ENCODE assay signal across 17 cellular contexts in the genomic region with DNA sequence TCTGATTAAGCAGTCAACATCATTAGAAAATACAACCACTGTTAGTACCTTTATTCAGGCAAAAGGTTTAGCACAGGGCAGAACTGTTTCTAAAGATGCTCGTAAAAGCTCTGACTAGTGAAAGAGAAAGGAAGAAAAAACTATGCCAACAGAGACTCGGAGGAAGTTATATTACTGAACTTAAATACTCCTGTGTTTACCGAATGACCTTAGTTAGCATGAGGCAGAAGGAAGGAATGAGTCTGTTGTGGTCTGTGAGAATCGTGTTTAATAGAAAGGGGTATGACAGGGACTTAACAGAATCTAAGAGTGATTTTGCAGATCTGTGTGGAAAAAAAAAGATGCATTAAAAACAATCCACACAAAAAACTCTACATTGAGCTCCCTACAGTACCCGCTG.
DNase-seq lines count a peak whose midpoint lies in the region; ATAC-seq, FAIRE-seq and TF ChIP-seq lines count a peak whose summit lies in the region.
"Had no signal": no experiment of that assay in that cellular context is flagged by ENCODE, and none has a peak within 500 bp of the region (broad histone marks: within the 10 kb centered on the region; RNA-seq: fewer than 3 reads in every experiment).

No MANE protein-coding gene starts in this region.

- H3K4me3 ChIP-seq in heart right ventricle (no peak overlapping the region), astrocyte (ENCODE audit: insufficient read depth, low read depth, low read length) (no peak overlapping the region), muscle layer of duodenum (ENCODE audit: low read depth in 1 of 2, low read length in 2 of 2) (no peak overlapping the region), vagina (no peak overlapping the region)
- H3K4me3 ChIP-seq: Peyer's patch had no signal

- H3K27me3 ChIP-seq in heart right ventricle, result no peaks in the 10 kb centered on the region
- no peaks in the 10 kb centered on the region for H3K27me3 ChIP-seq in astrocyte (ENCODE audit: insufficient read depth, low read length)
- H3K27me3 ChIP-seq in muscle layer of duodenum (ENCODE audit: low read depth, low read length), result no peaks in the 10 kb centered on the region
- H3K27me3 ChIP-seq in vagina, result no peaks in the 10 kb centered on the region
- H3K27me3 ChIP-seq: Peyer's patch had no signal

- H3K36me3 ChIP-seq in heart right ventricle (no peaks in the 10 kb centered on the region), astrocyte (ENCODE audit: insufficient read depth, low read length) (no peaks in the 10 kb centered on the region), muscle layer of duodenum (ENCODE audit: control insufficient read depth in 1 of 2, insufficient read depth in 2 of 2, low read length in 2 of 2) (no peaks in the 10 kb centered on the region), vagina (no peaks in the 10 kb centered on the region)
- H3K36me3 ChIP-seq: Peyer's patch had no signal

- H4K20me1 ChIP-seq in astrocyte (ENCODE audit: insufficient read depth, low read length), result no peaks in the 10 kb centered on the region

- H3K79me2 ChIP-seq in astrocyte (ENCODE audit: insufficient read depth, low read length), result no peaks in the 10 kb centered on the region

- no peak overlapping the region for H2AFZ ChIP-seq in astrocyte (ENCODE audit: low read depth, low read length)

- intact Hi-C loops in heart right ventricle (cut with DNase I), result no loop called here
- intact Hi-C loops in left ventricle myocardium superior (cut with micrococcal nuclease), result no loop called here
- intact Hi-C loops in vagina (cut with DNase I), result no loop called here

- no peaks in the 10 kb centered on the region for H3K36me3 Mint-ChIP-seq in astrocyte (ENCODE audit: low read depth, unreplicated experiment)

- no peak for ATAC-seq in heart right ventricle
- no peak for ATAC-seq in left ventricle myocardium superior
- no peak for ATAC-seq in GM18517 (IDR thresholded peaks at IDR 0.05; ENCODE audit: unreplicated experiment)

- peak overlapping the region; percentile 51 for H3K9ac ChIP-seq in astrocyte (ENCODE audit: low read length)

- H3K9me3 ChIP-seq in heart right ventricle (no peaks in the 10 kb centered on the region), astrocyte (ENCODE audit: insufficient read depth, low read depth, low read length) (no peaks in the 10 kb centered on the region), muscle layer of duodenum (ENCODE audit: control insufficient read depth in 1 of 2, low read length in 2 of 2) (no peaks in the 10 kb centered on the region), vagina (no peaks in the 10 kb centered on the region)
- H3K9me3 ChIP-seq: Peyer's patch had no signal

- no peak overlapping the region for H3K4me3 Mint-ChIP-seq in astrocyte (ENCODE audit: unreplicated experiment)
- H3K4me3 Mint-ChIP-seq: central memory CD8-positive, alpha-beta T cell; nephron progenitor cell; T-helper 1 cell treated with Interleukin-12 subunit alpha and Interleukin-12 subunit beta and Interleukin-4 antibody, amounts not matched to agents 30 μg/mL and 1 μg/mL, for 36 hours had no signal

- no peaks in the 10 kb centered on the region for H3K9me3 Mint-ChIP-seq in astrocyte (ENCODE audit: unreplicated experiment)
- H3K9me3 Mint-ChIP-seq: central memory CD8-positive, alpha-beta T cell; nephron progenitor cell; T-helper 1 cell treated with Interleukin-12 subunit alpha and Interleukin-12 subunit beta and Interleukin-4 antibody, amounts not matched to agents 30 μg/mL and 1 μg/mL, for 36 hours had no signal

- TF ChIP-seq POLR2A in vagina (IDR thresholded peaks at IDR 0.05), result no peak

- H3K27ac ChIP-seq in heart right ventricle (peak overlapping the region in 9 of 10 donors; percentile 35 to 90 (median 61)), astrocyte (ENCODE audit: low read depth, low read length) (peak overlapping the region; percentile 63), muscle layer of duodenum (ENCODE audit: low read length) (peak overlapping the region; percentile 43), vagina (peak overlapping the region; percentile 82)
- H3K27ac ChIP-seq: HL-60 had no signal

- H3K27me3 Mint-ChIP-seq in astrocyte (ENCODE audit: low read depth, unreplicated experiment), result no peaks in the 10 kb centered on the region

- H3K4me1 ChIP-seq in heart right ventricle, result peaks cover 19 to 75% (median 61%) of the 10 kb centered on the region in 9 donors
- H3K4me1 ChIP-seq in astrocyte (ENCODE audit: insufficient read depth, low read length), result peaks cover 18% of the 10 kb centered on the region
- H3K4me1 ChIP-seq in muscle layer of duodenum (ENCODE audit: control insufficient read depth in 1 of 2, insufficient read depth in 2 of 2, low read length in 2 of 2), result peaks cover 8 to 18% of the 10 kb centered on the region in 2 donors
- peaks cover 27% of the 10 kb centered on the region for H3K4me1 ChIP-seq in vagina

- in situ Hi-C loops in GM13977 (cut with MboI; ENCODE audit: low pct_unique_long_range_greater_than_20kb, low sequenced_read_pairs, unreplicated experiment), result no loop called here

- peaks cover 20% of the 10 kb centered on the region for H3K4me1 Mint-ChIP-seq in astrocyte (ENCODE audit: low read depth, unreplicated experiment)
- H3K4me1 Mint-ChIP-seq: central memory CD8-positive, alpha-beta T cell had no signal

- TF ChIP-seq CTCF in heart right ventricle (IDR thresholded peaks at IDR 0.05) (no peak), astrocyte (IDR thresholded peaks at IDR 0.05; ENCODE audit: insufficient read depth, low read depth, low read length) (no peak), vagina (IDR thresholded peaks at IDR 0.05) (no peak), GM13977 (IDR thresholded peaks at IDR 0.05; ENCODE audit: extremely low read depth, insufficient read depth, missing control alignments) (no peak)

- peak overlapping the region; percentile 78 for H3K4me2 ChIP-seq in astrocyte (ENCODE audit: low read length)

- H3K27ac Mint-ChIP-seq in astrocyte (ENCODE audit: unreplicated experiment), result no peak overlapping the region
- H3K27ac Mint-ChIP-seq: nephron progenitor cell; T-helper 1 cell treated with Interleukin-12 subunit alpha and Interleukin-12 subunit beta and Interleukin-4 antibody, amounts not matched to agents 30 μg/mL and 1 μg/mL, for 36 hours had no signal

- WGBS in heart right ventricle, 2 donors, result 61 to 64% methylated on average over 5 of the region's 5 CpGs

- DNase-seq in heart right ventricle (no peak), left ventricle myocardium superior (no peak), astrocyte (ENCODE audit: low read depth) (peak; percentile 92), vagina (ENCODE audit: extremely low spot score in 2 of 2) (no peak), GM13977 (ENCODE audit: low spot score) (no peak), iPS-NIHi7 (ENCODE audit: extremely low spot score) (no peak)
- DNase-seq: activated CD4-positive, alpha-beta T cell treated with anti-CD3 and anti-CD28 coated beads, Interleukin-2, amount 50 U/mL, for 1 hour; NCI-H446 treated with DMSO at 0.1 percent for 48 hours; nephron progenitor cell; Peyer's patch; trophoblast cell had no signal

- no peak for FAIRE-seq in astrocyte (lab: Jason Lieb, UNC)
- FAIRE-seq: keratinocyte had no signal
